9 cellular contexts compared by ENCODE assay signal in genomic region chr11:118908931-118909618, GRCh38.
A peak's percentile ranks its signal among the peaks of the same experiment; 100 is the strongest.
DNase-seq lines count a peak whose midpoint lies in the region; ATAC-seq and TF ChIP-seq lines count a peak whose summit lies in the region.
"Had no signal": no experiment of that assay in that cellular context is flagged by ENCODE, and none has a peak within 500 bp of the region (broad histone marks: within the 10 kb centered on the region; RNA-seq: fewer than 3 reads in every experiment).

No MANE protein-coding gene starts in this region.

- no peaks in the 10 kb centered on the region for H3K9me3 Mint-ChIP-seq in nephron

- H3K27me3 ChIP-seq in ACC112 (ENCODE audit: insufficient read depth, low read length): no peaks in the 10 kb centered on the region
- H3K27me3 ChIP-seq in WERI-Rb-1 (ENCODE audit: insufficient read depth, low read depth, severe bottlenecking): no peaks in the 10 kb centered on the region

- H3K27me3 Mint-ChIP-seq in nephron (ENCODE audit: low read depth): no peaks in the 10 kb centered on the region

- H3K36me3 ChIP-seq in ACC112 (ENCODE audit: insufficient read depth, low read length): 0 out of 2 replicates have a peak, but pooled peaks cover 4% of the 10 kb centered on the region
- no peaks in the 10 kb centered on the region for H3K36me3 ChIP-seq in WERI-Rb-1

- peaks cover 16% of the 10 kb centered on the region for H3K36me3 Mint-ChIP-seq in nephron (ENCODE audit: low read depth)

- H3K79me2 ChIP-seq in ACC112 (ENCODE audit: control insufficient read depth, insufficient read depth, low read length, unreplicated experiment): peaks cover 64% of the 10 kb centered on the region

- H2AFZ ChIP-seq in ACC112 (ENCODE audit: low read length, unreplicated experiment): no peak overlapping the region

- H3K4me1 ChIP-seq in ACC112 (ENCODE audit: control insufficient read depth, insufficient read depth, low read length, unreplicated experiment): peaks cover 63% of the 10 kb centered on the region

- peak; percentile 86 for DNase-seq in HCEC 1CT
- DNase-seq in WERI-Rb-1: peak; percentile 99
- peak; percentile 92 for DNase-seq in fibroblast of the conjunctiva (ENCODE audit: low read depth)
- no peak for DNase-seq in OCI-M2 (lab: John Stamatoyannopoulos, UW; ENCODE audit: unreplicated experiment)

- H3K4me3 ChIP-seq in ACC112 (ENCODE audit: low read depth, low read length) (peak overlapping the region; percentile 73), WERI-Rb-1 (ENCODE audit: low read depth, low read length) (peak overlapping the region; percentile 19)

- H3K27ac ChIP-seq in ACC112 (ENCODE audit: low read depth, low read length) (peak overlapping the region; percentile 99), WERI-Rb-1 (peak overlapping the region; percentile 83)
- H3K27ac ChIP-seq: neutrophil had no signal

- TF ChIP-seq CTCF in WERI-Rb-1 (IDR thresholded peaks at IDR 0.05; ENCODE audit: low read depth, low read length): no peak
- TF ChIP-seq CTCF in nephron (IDR thresholded peaks at IDR 0.05; ENCODE audit: unreplicated experiment in 3 of 3): no peak

- no peak for ATAC-seq in HG02588 (IDR thresholded peaks at IDR 0.05; ENCODE audit: unreplicated experiment)
- no peak for ATAC-seq in GM21367 (IDR thresholded peaks at IDR 0.05; ENCODE audit: unreplicated experiment)

- no peaks in the 10 kb centered on the region for H3K9me3 ChIP-seq in WERI-Rb-1 (ENCODE audit: severe bottlenecking)
- H3K9me3 ChIP-seq: neutrophil had no signal

- H3K27ac Mint-ChIP-seq in nephron: peak overlapping the region; percentile 83 to 99 (median 88)

- peaks cover 56% of the 10 kb centered on the region for H3K4me1 Mint-ChIP-seq in nephron

- H3K4me3 Mint-ChIP-seq in nephron: peak overlapping the region; percentile 71 to 82 (median 74)
